ENCODE assay signal across 14 cellular contexts in the genomic region with DNA sequence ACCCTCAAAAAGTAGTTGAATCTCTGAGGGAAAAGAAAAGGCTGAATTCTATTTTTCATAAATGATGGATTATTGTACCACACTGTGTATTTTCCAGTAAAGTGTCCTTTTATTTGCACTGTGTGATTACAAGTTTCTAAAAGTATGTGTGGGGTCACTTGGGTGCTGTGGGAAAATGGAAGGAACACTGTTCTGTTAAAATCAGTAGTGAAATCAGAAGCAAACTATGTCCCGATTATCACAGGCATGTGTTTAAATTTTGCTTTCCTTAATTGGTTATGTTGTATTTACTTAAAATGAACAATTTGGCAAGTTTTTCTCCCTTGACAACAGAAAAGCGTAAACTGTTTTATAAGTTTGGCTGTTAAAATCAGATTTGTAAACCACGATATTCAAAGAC.
DNase-seq lines count a peak whose midpoint lies in the region; ATAC-seq, FAIRE-seq and TF ChIP-seq lines count a peak whose summit lies in the region.
"Had no signal": no experiment of that assay in that cellular context is flagged by ENCODE, and none has a peak within 500 bp of the region (broad histone marks: within the 10 kb centered on the region; RNA-seq: fewer than 3 reads in every experiment).

No MANE protein-coding gene starts in this region.

- 16 to 20% methylated on average over 3 of the region's 3 CpGs for WGBS in pancreas, 2 donors

- peak; percentile 29 for FAIRE-seq in pancreas (lab: Jason Lieb, UNC)

- TF ChIP-seq CTCF in pancreas (IDR thresholded peaks at IDR 0.05) (no peak), foreskin keratinocyte (conservative IDR thresholded peaks at IDR 0.05) (no peak)

- H3K9me3 ChIP-seq in pancreas, result no peaks in the 10 kb centered on the region

- ATAC-seq in Right ventricle myocardium inferior (peak; percentile 75), left cardiac atrium (peak; percentile 67), pancreas (peak in 3 of 4 donors; percentile 49 to 76 (median 72)), HG03571 (IDR thresholded peaks at IDR 0.05; ENCODE audit: unreplicated experiment) (no peak), foreskin keratinocyte (no peak), GM21367 (IDR thresholded peaks at IDR 0.05; ENCODE audit: unreplicated experiment) (no peak)

- no peaks in the 10 kb centered on the region for H3K27me3 ChIP-seq in pancreas
- peaks cover 11% of the 10 kb centered on the region for H3K27me3 ChIP-seq in foreskin keratinocyte

- H3K27ac ChIP-seq in pancreas, result peak overlapping the region in 2 of 4 donors; percentile 24 to 60
- H3K27ac ChIP-seq in foreskin keratinocyte, result no peak overlapping the region
- H3K27ac ChIP-seq: 22Rv1 had no signal

- H3K4me1 ChIP-seq in pancreas (no peaks in the 10 kb centered on the region), foreskin keratinocyte (no peaks in the 10 kb centered on the region)

- no peaks in the 10 kb centered on the region for H3K36me3 ChIP-seq in pancreas

- H3K4me3 ChIP-seq in pancreas, result no peak overlapping the region
- H3K4me3 ChIP-seq: GM23338 had no signal

- intact Hi-C loops in Right ventricle myocardium inferior (cut with DNase I), result loop anchor here (5.0 kb wide), 1 partner anchor 50 kb away; no protein-coding TSS in a partner anchor
- intact Hi-C loops in cardiac septum (cut with DNase I), result loop anchor here (10.0 kb wide), 1 partner anchor 1632 kb away; no protein-coding TSS in a partner anchor
- intact Hi-C loops in left cardiac atrium (cut with DNase I), result no loop called here
- intact Hi-C loops in pancreas (cut with DNase I), result no loop called here

- DNase-seq in Right ventricle myocardium inferior (ENCODE audit: missing footprints) (no peak), cardiac septum (ENCODE audit: low spot score) (no peak), left cardiac atrium (no peak), pancreas (no peak), foreskin keratinocyte (no peak), NCI-H524 (lab: John Stamatoyannopoulos, UW) (no peak)
- DNase-seq: activated CD8-positive, alpha-beta memory T cell treated with anti-CD3 and anti-CD28 coated beads for 24 hours; activated effector memory CD4-positive, alpha-beta T cell treated with anti-CD3 and anti-CD28 coated beads, Interleukin-2, amount 50 U/mL, for 16 hours; NCI-H226; occipital lobe had no signal

Comparison
In these comparisons a context has a peak if more than half of its experiments do, and no peak if none do; other contexts are left out.
1. intact Hi-C loops: an anchor here in Right ventricle myocardium inferior (5.0 kb wide) and cardiac septum (10.0 kb wide); none called in left cardiac atrium and pancreas.
2. ATAC-seq: peak in Right ventricle myocardium inferior (single experiment), left cardiac atrium (2 of 2) and pancreas (3 of 4); none in HG03571 (single experiment), foreskin keratinocyte (single experiment) and GM21367 (single experiment).